ENCODE assay signal across 18 cellular contexts in the genomic region with DNA sequence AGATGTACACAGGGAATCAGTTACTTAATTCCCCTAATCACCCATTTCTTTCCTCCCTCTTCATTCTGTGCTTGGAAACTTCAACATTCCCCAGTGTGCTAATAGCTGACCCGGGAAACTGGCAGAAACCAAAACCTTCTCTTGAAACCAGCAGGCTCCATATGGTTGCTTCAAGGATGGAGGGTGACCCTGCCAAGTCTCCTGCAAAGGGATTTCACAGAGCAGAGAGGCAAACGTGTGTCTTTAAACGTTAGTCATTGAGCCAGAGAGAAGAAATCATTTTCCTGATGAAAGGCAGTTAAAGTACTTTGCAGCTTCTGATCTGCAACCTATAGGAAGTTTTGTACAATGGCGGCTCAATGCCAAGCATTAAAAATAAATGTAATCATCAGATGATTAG.
DNase-seq lines count a peak whose midpoint lies in the region; TF ChIP-seq lines count a peak whose summit lies in the region.
"Had no signal": no experiment of that assay in that cellular context is flagged by ENCODE, and none has a peak within 500 bp of the region (broad histone marks: within the 10 kb centered on the region; RNA-seq: fewer than 3 reads in every experiment).

No MANE protein-coding gene starts in this region.

- CTCF ChIA-PET in A673 (lab: Charles Lee), result no interaction called here

- H3K9ac ChIP-seq in Loucy (ENCODE audit: low read depth, low read length, poor library complexity, severe bottlenecking) (peak overlapping the region; percentile 66), SK-N-MC (ENCODE audit: insufficient read length) (no peak overlapping the region)

- H3K9me3 ChIP-seq in A673 (ENCODE audit: low read depth, low read length, poor library complexity, severe bottlenecking), result no peaks in the 10 kb centered on the region
- no peaks in the 10 kb centered on the region for H3K9me3 ChIP-seq in Loucy (ENCODE audit: insufficient read depth, low read depth, low read length)
- H3K9me3 ChIP-seq in SK-N-MC (ENCODE audit: low read depth, low read length), result no peaks in the 10 kb centered on the region
- no peaks in the 10 kb centered on the region for H3K9me3 ChIP-seq in left ventricle myocardium inferior (replicated peaks)
- H3K9me3 ChIP-seq in prostate gland, result no peaks in the 10 kb centered on the region
- no peaks in the 10 kb centered on the region for H3K9me3 ChIP-seq in testis
- H3K9me3 ChIP-seq: Peyer's patch had no signal

- no peaks in the 10 kb centered on the region for H4K20me1 ChIP-seq in Loucy (ENCODE audit: insufficient read depth, low read length, poor library complexity, severe bottlenecking)

- H3K4me1 ChIP-seq in A673 (ENCODE audit: insufficient read depth, low read length, poor library complexity, severe bottlenecking) (peaks cover 33% of the 10 kb centered on the region), Loucy (ENCODE audit: insufficient read depth, low read length, poor library complexity, severe bottlenecking) (peaks cover 46% of the 10 kb centered on the region), left ventricle myocardium inferior (no peaks in the 10 kb centered on the region), prostate gland (replicated peaks) (no peaks in the 10 kb centered on the region), testis (no peaks in the 10 kb centered on the region)
- H3K4me1 ChIP-seq: Peyer's patch had no signal

- POLR2A ChIA-PET in A673 (lab: Charles Lee; ENCODE audit: low non-redundant PET), result no interaction called here

- no peaks in the 10 kb centered on the region for H3K36me3 ChIP-seq in A673 (ENCODE audit: insufficient read depth, low read length, poor library complexity, severe bottlenecking)
- no peaks in the 10 kb centered on the region for H3K36me3 ChIP-seq in Loucy (ENCODE audit: insufficient read depth, low read length)
- no peaks in the 10 kb centered on the region for H3K36me3 ChIP-seq in SK-N-MC (ENCODE audit: insufficient read depth, low read length)
- H3K36me3 ChIP-seq in left ventricle myocardium inferior, result no peaks in the 10 kb centered on the region
- no peaks in the 10 kb centered on the region for H3K36me3 ChIP-seq in prostate gland
- no peaks in the 10 kb centered on the region for H3K36me3 ChIP-seq in testis (ENCODE audit: low read depth, missing control alignments)
- H3K36me3 ChIP-seq: Peyer's patch had no signal

- TF ChIP-seq CTCF in A673 (conservative IDR thresholded peaks at IDR 0.05; ENCODE audit: low read depth, low read length) (no peak), Loucy (conservative IDR thresholded peaks at IDR 0.05; ENCODE audit: low read length) (no peak), left ventricle myocardium inferior (IDR thresholded peaks at IDR 0.05; ENCODE audit: borderline replicate concordance) (no peak), prostate gland (IDR thresholded peaks at IDR 0.05) (no peak), testis (IDR thresholded peaks at IDR 0.05) (no peak)

- peaks cover 9% of the 10 kb centered on the region; the same call in 1 of the 2 replicates for H3F3A ChIP-seq in Loucy (ENCODE audit: low read depth)

- H3K9me2 ChIP-seq in Loucy (replicated peaks; ENCODE audit: low read depth, low read length), result no peaks in the 10 kb centered on the region

- H3K27ac ChIP-seq in A673 (ENCODE audit: low read depth, low read length, poor library complexity, severe bottlenecking) (peak overlapping the region; percentile 74), SK-N-MC (peak overlapping the region; percentile 93), left ventricle myocardium inferior (replicated peaks) (peak overlapping the region; percentile 53), prostate gland (no peak overlapping the region), testis (no peak overlapping the region)
- H3K27ac ChIP-seq: Peyer's patch had no signal

- DNase-seq in A673 (ENCODE audit: low spot score), result peak; percentile 63
- no peak for DNase-seq in SK-N-MC (ENCODE audit: low read depth, low spot score)
- peak; percentile 37 for DNase-seq in left ventricle myocardium inferior
- no peak for DNase-seq in prostate gland (ENCODE audit: low spot score)
- DNase-seq in GM03348 (ENCODE audit: low spot score), result no peak
- DNase-seq in testis, result no peak
- DNase-seq in AG20443 (ENCODE audit: low spot score), result no peak
- DNase-seq: Calu3; CD4-positive, alpha-beta T cell; DMS79 treated with DMSO at 0.1 percent for 48 hours; GDM1; GOT3; HFFc6; NCI-H2029 treated with DMSO at 0.1 percent for 48 hours; NCI-H226; Peyer's patch; SHP77 treated with DMSO at 0.1 percent for 48 hours had no signal

- H3K4me2 ChIP-seq in Loucy (ENCODE audit: low read depth, low read length, poor library complexity, severe bottlenecking), result peak overlapping the region; percentile 67

- H2AFZ ChIP-seq in Loucy (ENCODE audit: low read length), result peak overlapping the region; percentile 42

- H3K27me3 ChIP-seq in A673 (replicated peaks; ENCODE audit: insufficient read depth, low read depth, low read length, poor library complexity) (no peaks in the 10 kb centered on the region), Loucy (ENCODE audit: insufficient read depth, low read length, poor library complexity, severe bottlenecking) (no peaks in the 10 kb centered on the region), left ventricle myocardium inferior (ENCODE audit: low read depth) (no peaks in the 10 kb centered on the region), prostate gland (replicated peaks; ENCODE audit: insufficient read depth) (no peaks in the 10 kb centered on the region), testis (no peaks in the 10 kb centered on the region)
- H3K27me3 ChIP-seq: Peyer's patch had no signal

- WGBS in prostate gland, result 56% methylated on average over 4 of the region's 4 CpGs
- WGBS in testis, 2 donors, result 54 to 68% methylated on average over 4 of the region's 4 CpGs

- no peaks in the 10 kb centered on the region for H3K79me2 ChIP-seq in Loucy (ENCODE audit: insufficient read depth, low read length)

- intact Hi-C loops in A673 (cut with micrococcal nuclease; ENCODE audit: unreplicated experiment) (loop anchor here (5.0 kb wide), 1 partner anchor 225 kb away; no protein-coding TSS in a partner anchor), left ventricle myocardium inferior (cut with micrococcal nuclease) (no loop called here), prostate gland (cut with DNase I) (no loop called here), testis (cut with DNase I; ENCODE audit: low total_unique reads) (no loop called here)

- TF ChIP-seq POLR2A in prostate gland (IDR thresholded peaks at IDR 0.05) (no peak), testis (IDR thresholded peaks at IDR 0.05) (no peak)

- BruUV-seq in A673 (replicated peaks; lab: Mats Ljungman, UMichigan), result no TSS peak

- H3K4me3 ChIP-seq in A673 (ENCODE audit: low read depth, low read length, poor library complexity, severe bottlenecking) (peak overlapping the region; percentile 29), Loucy (ENCODE audit: low read length, poor library complexity, severe bottlenecking) (peak overlapping the region; percentile 52), SK-N-MC (peak overlapping the region; percentile 74), left ventricle myocardium inferior (no peak overlapping the region), prostate gland (no peak overlapping the region), testis (no peak overlapping the region)
- H3K4me3 ChIP-seq: Peyer's patch had no signal

Comparison
In these comparisons a context has a peak if more than half of its experiments do, and no peak if none do; other contexts are left out.
1. DNase-seq: peak in A673 (single experiment) and left ventricle myocardium inferior (single experiment); none in SK-N-MC (single experiment), prostate gland (single experiment), GM03348 (single experiment), testis (single experiment) and AG20443 (single experiment).
2. H3K27ac ChIP-seq: peak in A673 (single experiment), SK-N-MC (single experiment) and left ventricle myocardium inferior (single experiment); none in prostate gland (0 of 2) and testis (0 of 2).
3. H3K4me3 ChIP-seq: peak in A673 (single experiment), Loucy (single experiment) and SK-N-MC (single experiment); none in left ventricle myocardium inferior (single experiment), prostate gland (0 of 2) and testis (0 of 2).